8 cellular contexts compared by ENCODE assay signal in genomic region chr19:56637976-56638555, GRCh38. TPM values are rescaled to one million over a fixed set of nuclear protein-coding genes. Genes with fewer than 3 reads are reported as not detected.
DNase-seq lines count a peak whose midpoint lies in the region; ATAC-seq and TF ChIP-seq lines count a peak whose summit lies in the region.

No MANE protein-coding gene starts in this region.

- H3K27me3 ChIP-seq in Panc1 (ENCODE audit: control insufficient read depth, insufficient read depth, low read length) (no peaks in the 10 kb centered on the region), colonic mucosa (no peaks in the 10 kb centered on the region), left lung (peaks cover 1 to 16% of the 10 kb centered on the region in 2 donors)

- intact Hi-C loops in Panc1 (cut with micrococcal nuclease; ENCODE audit: unreplicated experiment) (no loop called here), colonic mucosa (cut with DNase I) (no loop called here), left lung (cut with DNase I) (no loop called here)

- TF ChIP-seq CTCF in Panc1 (IDR thresholded peaks at IDR 0.05), result no peak
- TF ChIP-seq CTCF in colonic mucosa (IDR thresholded peaks at IDR 0.05), result no peak
- no peak for TF ChIP-seq CTCF in left lung (IDR thresholded peaks at IDR 0.05)

- DNase-seq in H4 (ENCODE audit: low spot score) (peak; percentile 88), Panc1 (ENCODE audit: low read depth, low spot score) (no peak), colonic mucosa (peak; percentile 58), left lung (peak in 1 of 2 donors; percentile 81), NCI-H146 (lab: John Stamatoyannopoulos, UW) (no peak), GF-D8 (lab: John Stamatoyannopoulos, UW) (no peak)
- peak; percentile 7 to 13 for DNase-seq in stimulated activated CD8-positive, alpha-beta memory T cell treated with anti-CD3 and anti-CD28 coated beads, Interleukin-7, amount 100 ng/mL, for 48 hours (ENCODE audit: extremely low read depth in 1 of 2, low read depth in 1 of 2)

- CTCF ChIA-PET in Panc1 (lab: Charles Lee), result no interaction called here

- H3K9ac ChIP-seq in colonic mucosa (ENCODE audit: low read depth in 2 of 2, low read length in 2 of 2), result no peak overlapping the region

- H3K36me3 ChIP-seq in Panc1 (ENCODE audit: control insufficient read depth, insufficient read depth, low read length), result no peaks in the 10 kb centered on the region
- H3K36me3 ChIP-seq in colonic mucosa, result no peaks in the 10 kb centered on the region
- no peaks in the 10 kb centered on the region for H3K36me3 ChIP-seq in left lung

- H3K9me3 ChIP-seq in Panc1 (ENCODE audit: control insufficient read depth, insufficient read depth, low read depth, low read length) (peaks cover 7% of the 10 kb centered on the region; the same call in 1 of the 2 replicates), colonic mucosa (no peaks in the 10 kb centered on the region), left lung (peaks cover 0 to 82% of the 10 kb centered on the region in 2 donors)

- H3K4me1 ChIP-seq in Panc1 (ENCODE audit: control insufficient read depth, insufficient read depth, low read length) (no peaks in the 10 kb centered on the region), colonic mucosa (no peaks in the 10 kb centered on the region), left lung (no peaks in the 10 kb centered on the region)

- no peak overlapping the region for H3K4me3 ChIP-seq in Panc1 (ENCODE audit: low read depth in 2 of 2, low read length in 2 of 2)
- no peak overlapping the region for H3K4me3 ChIP-seq in colonic mucosa
- no peak overlapping the region for H3K4me3 ChIP-seq in left lung

- BruUV-seq in Panc1 (replicated peaks; lab: Mats Ljungman, UMichigan), result no TSS peak

- in situ Hi-C loops in Panc1 (cut with HindIII; ENCODE audit: low pct_unique_long_range_greater_than_20kb, low sequenced_read_pairs), result no loop called here

- ATAC-seq in Panc1, result 0 out of 2 replicates have a peak, but pooled peaks have one; percentile 53
- ATAC-seq in left lung, result peak; percentile 96
- no peak for ATAC-seq in HG03108 (IDR thresholded peaks at IDR 0.05; ENCODE audit: unreplicated experiment)

- POLR2A ChIA-PET in Panc1 (lab: Charles Lee), result no interaction called here

- H3K27ac ChIP-seq in Panc1 (ENCODE audit: low read length), result no peak overlapping the region
- no peak overlapping the region for H3K27ac ChIP-seq in colonic mucosa
- no peak overlapping the region for H3K27ac ChIP-seq in left lung

RNA-seq across cellular contexts. Expression of gene SMIM17, which starts 4.9 kb away (rescaled TPM):
- total RNA-seq in H4 (2014; rRNA removed; shearing (Covaris generic)), result not detected in 2 replicates
- total RNA-seq in Panc1 (2021; ENCODE audit: unreplicated experiment) (0.28 TPM), colonic mucosa (not detected), left lung (not detected)
- not detected for polyA plus RNA-seq in Panc1 (2012; ENCODE audit: insufficient read length)

RNA-seq across cellular contexts. Expression of gene ZNF835, which starts 33.5 kb away (rescaled TPM):
- total RNA-seq in H4 (2014; rRNA removed; shearing (Covaris generic)), result 0.04 TPM in 1 of 2 replicates, not detected in the other
- total RNA-seq in Panc1 (2021; ENCODE audit: unreplicated experiment) (not detected), colonic mucosa (1 to 10 TPM; 1.1 to 1.3 TPM), left lung (1 to 10 TPM; 2.3 to 3.0 TPM)
- polyA plus RNA-seq in Panc1 (2012; ENCODE audit: insufficient read length), result not detected

RNA-seq across cellular contexts. Expression of gene ZNF71, which starts 43.0 kb away (rescaled TPM):
- 11.5 and 13.2 TPM in 2 replicates for total RNA-seq in H4 (2014; rRNA removed; shearing (Covaris generic))
- total RNA-seq in Panc1 (2021; ENCODE audit: unreplicated experiment), result 6.3 TPM
- 9.6 TPM for polyA plus RNA-seq in Panc1 (2012; ENCODE audit: insufficient read length)
- 1 to 10 TPM; 2.6 to 3.9 TPM for total RNA-seq in colonic mucosa
- 1 to 10 TPM; 5.6 to 6.4 TPM for total RNA-seq in left lung

Comparison
In these comparisons a context has a peak if more than half of its experiments do, and no peak if none do; other contexts are left out.
1. DNase-seq: peak in H4 (single experiment), colonic mucosa (single experiment) and stimulated activated CD8-positive, alpha-beta memory T cell treated with anti-CD3 and anti-CD28 coated beads, Interleukin-7, amount 100 ng/mL, for 48 hours (2 of 2); none in Panc1 (single experiment), NCI-H146 (single experiment) and GF-D8 (single experiment).